11 cellular contexts compared by ENCODE assay signal in genomic region chr1:203507227-203507626, GRCh38. TPM values are rescaled to one million over a fixed set of nuclear protein-coding genes. Genes with fewer than 3 reads are reported as not detected.
DNase-seq lines count a peak whose midpoint lies in the region; ATAC-seq and TF ChIP-seq lines count a peak whose summit lies in the region.
"Had no signal": no experiment of that assay in that cellular context is flagged by ENCODE, and none has a peak within 500 bp of the region (broad histone marks: within the 10 kb centered on the region; RNA-seq: fewer than 3 reads in every experiment).

No MANE protein-coding gene starts in this region.

- H3F3A ChIP-seq in smooth muscle cell (ENCODE audit: low read depth), result peaks cover 8% of the 10 kb centered on the region

- TF ChIP-seq CTCF in brain (conservative IDR thresholded peaks at IDR 0.05) (peak in 1 of 2 experiments; percentile 8), hepatocyte (IDR thresholded peaks at IDR 0.05; ENCODE audit: poor library complexity) (no peak), smooth muscle cell (IDR thresholded peaks at IDR 0.05; ENCODE audit: borderline replicate concordance, insufficient read depth, poor library complexity, severe bottlenecking) (no peak)

- ATAC-seq in GM18505 (IDR thresholded peaks at IDR 0.05; ENCODE audit: unreplicated experiment), result no peak
- ATAC-seq: activated CD4-positive, CD25-positive, alpha-beta regulatory T cell treated with anti-CD3 and anti-CD28 coated beads, Interleukin-2, amount 50 U/mL, for 24 hours had no signal

- H3K27me3 ChIP-seq in hepatocyte (no peaks in the 10 kb centered on the region), smooth muscle cell (ENCODE audit: low read depth) (no peaks in the 10 kb centered on the region)

- H3K4me1 Mint-ChIP-seq in brain, result peaks cover 87% of the 10 kb centered on the region

- H4K20me1 ChIP-seq in hepatocyte (ENCODE audit: insufficient read depth, poor library complexity, severe bottlenecking) (no peaks in the 10 kb centered on the region), smooth muscle cell (ENCODE audit: low read depth) (no peaks in the 10 kb centered on the region)

- 41% methylated on average over 3 of the region's 3 CpGs for WGBS in hepatocyte (ENCODE audit: low lambda C conversion rate, missing lambda C conversion rate)
- 34% methylated on average over 3 of the region's 3 CpGs for WGBS in smooth muscle cell (ENCODE audit: low lambda C conversion rate)

- no peaks in the 10 kb centered on the region for H3K9me3 Mint-ChIP-seq in brain

- no peaks in the 10 kb centered on the region for H3K36me3 Mint-ChIP-seq in brain

- peak overlapping the region in 3 of 5 experiments; percentile 51 to 72 (median 54) for H3K4me3 Mint-ChIP-seq in brain

- H3K27me3 Mint-ChIP-seq in brain, result peaks cover 8% of the 10 kb centered on the region

- no peak overlapping the region for H2AFZ ChIP-seq in hepatocyte
- H2AFZ ChIP-seq in smooth muscle cell (ENCODE audit: low read depth), result peak overlapping the region; percentile 7

- H3K4me3 ChIP-seq in hepatocyte, result no peak overlapping the region
- H3K4me3 ChIP-seq in smooth muscle cell, result no peak overlapping the region

- H3K4me1 ChIP-seq in hepatocyte (ENCODE audit: insufficient read depth), result peaks cover 28% of the 10 kb centered on the region
- peaks cover 28% of the 10 kb centered on the region for H3K4me1 ChIP-seq in smooth muscle cell (ENCODE audit: low read depth)

- H3K9ac ChIP-seq in smooth muscle cell (ENCODE audit: low read depth), result no peak overlapping the region

- H3K27ac Mint-ChIP-seq in brain, result peak overlapping the region; percentile 95 to 99 (median 99)

- H3K36me3 ChIP-seq in hepatocyte (replicated peaks; ENCODE audit: insufficient read depth, low read depth) (no peaks in the 10 kb centered on the region), smooth muscle cell (ENCODE audit: low read depth) (no peaks in the 10 kb centered on the region)

- no peaks in the 10 kb centered on the region for H3K79me2 ChIP-seq in hepatocyte
- H3K79me2 ChIP-seq in smooth muscle cell (ENCODE audit: low read depth), result no peaks in the 10 kb centered on the region

- DNase-seq in NCI-H1092 (lab: John Stamatoyannopoulos, UW), result peak; percentile 8
- DNase-seq in hepatocyte (ENCODE audit: low spot score), result peak; percentile 33
- DNase-seq in smooth muscle cell (lab: John Stamatoyannopoulos, UW; ENCODE audit: unreplicated experiment), result no peak
- no peak for DNase-seq in mesenteric fat pad (ENCODE audit: low spot score)
- no peak for DNase-seq in NCI-H524 (lab: John Stamatoyannopoulos, UW)
- DNase-seq: activated naive CD4-positive, alpha-beta T cell treated with Interleukin-2 at 50 U/mL for 16 hours; NCI-H2081 treated with DMSO at 0.1 percent for 48 hours had no signal

- no peak overlapping the region for H3K4me2 ChIP-seq in hepatocyte
- H3K4me2 ChIP-seq in smooth muscle cell, result no peak overlapping the region

- no peak for TF ChIP-seq POLR2A in GM18505 (IDR thresholded peaks at IDR 0.05; ENCODE audit: borderline replicate concordance, extremely low read depth, insufficient read depth, insufficient read length)

- no peaks in the 10 kb centered on the region for H3K9me3 ChIP-seq in hepatocyte (ENCODE audit: low read depth)
- no peaks in the 10 kb centered on the region for H3K9me3 ChIP-seq in smooth muscle cell (replicated peaks; ENCODE audit: low read depth)

- no peaks in the 10 kb centered on the region for H3K9me2 ChIP-seq in hepatocyte (replicated peaks; ENCODE audit: insufficient read depth)

- H3K27ac ChIP-seq in hepatocyte (peak overlapping the region; percentile 55), smooth muscle cell (ENCODE audit: low read depth) (no peak overlapping the region)

RNA-seq across cellular contexts. Expression of gene OPTC, which starts 13.3 kb away (rescaled TPM):
- not detected for polyA plus RNA-seq in brain (ENCODE audit: insufficient read depth, low read depth, low replicate concordance)
- total RNA-seq in hepatocyte, result not detected in 2 replicates
- polyA plus RNA-seq in hepatocyte, result 0.28 TPM in 1 of 2 replicates, not detected in the other
- total RNA-seq in smooth muscle cell, result not detected in 2 replicates
- 0.46 TPM in 1 of 2 replicates, not detected in the other for polyA plus RNA-seq in smooth muscle cell
- total RNA-seq in mesenteric fat pad, result not detected
- total RNA-seq: pulmonary artery endothelial cell had no signal

RNA-seq across cellular contexts. Expression of gene PRELP, which starts 31.6 kb away (rescaled TPM):
- 13.3 TPM for polyA plus RNA-seq in brain (ENCODE audit: insufficient read depth, low read depth, low replicate concordance)
- 0.83 and 0.84 TPM in 2 replicates for total RNA-seq in hepatocyte
- polyA plus RNA-seq in hepatocyte, result 8.7 and 10.8 TPM in 2 replicates
- total RNA-seq in smooth muscle cell, result 0.04 and 0.31 TPM in 2 replicates
- polyA plus RNA-seq in smooth muscle cell, result 1.6 and 2.1 TPM in 2 replicates
- total RNA-seq in mesenteric fat pad, result 80.0 TPM
- total RNA-seq: pulmonary artery endothelial cell had no signal

Comparison
In these comparisons a context has a peak if more than half of its experiments do, and no peak if none do; other contexts are left out.
1. DNase-seq: peak in NCI-H1092 (single experiment) and hepatocyte (single experiment); none in smooth muscle cell (single experiment), mesenteric fat pad (single experiment) and NCI-H524 (0 of 2).
2. RNA of gene PRELP, which starts 31.6 kb away (total RNA-seq): 80.0 TPM in mesenteric fat pad (single experiment); 0.83 to 0.84 TPM in hepatocyte and 0.04 to 0.31 TPM in smooth muscle cell; every median in the first group is over 10 times any median in the second.